ENCODE assay signal across 29 cellular contexts in genomic region chr2:38294597-38294996, GRCh38.
"Had no signal": no experiment of that assay in that cellular context is flagged by ENCODE, and none has a peak within 500 bp of the region (broad histone marks: within the 10 kb centered on the region; RNA-seq: fewer than 3 reads in every experiment).

No MANE protein-coding gene starts in this region.

- DNase-seq: activated CD4-positive, alpha-beta memory T cell treated with anti-CD3 and anti-CD28 coated beads, Interleukin-2, amount 10 ng/mL, durations not matched to agents 7 days and 5 days; activated CD4-positive, alpha-beta T cell treated with anti-CD3 and anti-CD28 coated beads for 1 hour; activated CD4-positive, alpha-beta T cell treated with anti-CD3 and anti-CD28 coated beads for 4 hours; activated CD4-positive, alpha-beta T cell treated with anti-CD3 and anti-CD28 coated beads, Interleukin-2, amount 10 ng/mL, durations not matched to agents 7 days and 5 days; activated CD4-positive, alpha-beta T cell treated with anti-CD3 and anti-CD28 coated beads, Interleukin-2, amount 50 U/mL, for 4 hours; activated CD8-positive, alpha-beta memory T cell treated with anti-CD3 and anti-CD28 coated beads, Interleukin-2, amount 50 U/mL, for 48 hours; activated effector memory CD4-positive, alpha-beta T cell treated with Interleukin-2 at 50 U/mL for 16 hours; activated gamma-delta T cell treated with Interleukin-2 at 50 U/mL for 16 hours; activated naive CD4-positive, alpha-beta T cell treated with anti-CD3 and anti-CD28 coated beads, Interleukin-2, amount 50 U/mL, for 16 hours; activated naive CD4-positive, alpha-beta T cell treated with Interleukin-2 at 50 U/mL for 16 hours; activated T-cell treated with anti-CD3 and anti-CD28 coated beads for 4 hours; activated T-cell treated with anti-CD3 and anti-CD28 coated beads, Interleukin-2, amount 50 U/mL, for 4 hours; amniotic stem cell; anterior cingulate cortex; caudate nucleus; cortex of kidney; dermis blood vessel endothelial cell; effector CD4-positive, alpha-beta T cell; effector memory CD8-positive, alpha-beta T cell; erythroblast; foreskin fibroblast; head of caudate nucleus; hippocampal formation; T-helper 2 cell had no signal

- ATAC-seq: activated T-cell treated with anti-CD3 and anti-CD28 coated beads, Interleukin-2, amount 50 U/mL, for 4 hours; activated T-helper 17 cell treated with anti-CD3 and anti-CD28 coated beads, Interleukin-2, amount 50 U/mL, for 72 hours; effector memory CD8-positive, alpha-beta T cell had no signal

- FAIRE-seq: astrocyte, colon, frontal cortex had no signal

- H3K27ac ChIP-seq: esophagus muscularis mucosa had no signal

- H3K27me3 ChIP-seq: esophagus muscularis mucosa had no signal

- H3K9me3 ChIP-seq: esophagus muscularis mucosa had no signal

- H3K4me3 ChIP-seq: esophagus muscularis mucosa had no signal
